In the genomic region with DNA sequence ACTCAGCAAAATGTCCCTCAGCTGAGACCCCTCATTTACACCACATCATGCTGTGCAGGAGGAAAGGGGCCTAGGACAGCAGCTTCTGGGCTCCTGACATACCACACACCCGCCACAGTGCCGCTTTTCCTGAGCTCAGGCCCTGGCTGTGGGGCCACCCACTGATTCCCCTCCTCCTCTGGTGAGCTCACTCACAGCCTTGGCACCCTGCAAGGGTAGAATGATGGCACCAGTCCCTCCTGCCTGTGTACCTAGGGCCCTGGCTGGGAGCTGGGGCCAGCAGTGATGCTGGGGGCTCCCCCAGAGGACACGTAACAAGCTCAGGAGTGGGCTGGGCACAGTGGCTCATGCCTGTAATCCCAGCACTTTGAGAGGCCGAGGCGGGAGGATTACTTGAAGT, we compare ENCODE assay signal across 27 cellular contexts. TPM values are rescaled to one million over a fixed set of nuclear protein-coding genes. Genes with fewer than 3 reads are reported as not detected.
DNase-seq lines count a peak whose midpoint lies in the region; ATAC-seq and TF ChIP-seq lines count a peak whose summit lies in the region.
"Had no signal": no experiment of that assay in that cellular context is flagged by ENCODE, and none has a peak within 500 bp of the region (broad histone marks: within the 10 kb centered on the region; RNA-seq: fewer than 3 reads in every experiment).

No MANE protein-coding gene starts in this region.

- peak overlapping the region; percentile 19 for H2BK120ac ChIP-seq in neuronal stem cell (ENCODE audit: low read depth, low read length)

- peak overlapping the region; percentile 49 for H2AK5ac ChIP-seq in neuronal stem cell (ENCODE audit: low read depth, low read length)

- no peak overlapping the region for H2BK12ac ChIP-seq in neuronal stem cell (ENCODE audit: low read length)

- H3K4me3 ChIP-seq in HEK293 (ENCODE audit: low read depth, low read length) (no peak overlapping the region), neuronal stem cell (ENCODE audit: low read length in 2 of 2) (no peak overlapping the region)
- H3K4me3 ChIP-seq: BLaER1, GM12878 had no signal

- H3K9me3 ChIP-seq in HEK293 (ENCODE audit: control insufficient read depth, insufficient read depth, low read depth, low read length) (no peaks in the 10 kb centered on the region), neuronal stem cell (replicated peaks in 1 of 2; ENCODE audit: control insufficient read depth in 2 of 2, insufficient read depth in 1 of 2, low read depth in 1 of 2, low read length in 2 of 2) (no peaks in the 10 kb centered on the region)
- H3K9me3 ChIP-seq: BE2C, BLaER1 had no signal

- peak overlapping the region; percentile 18 for H3K4ac ChIP-seq in neuronal stem cell (ENCODE audit: low read length)

- DNase-seq in cardiac septum (ENCODE audit: low spot score) (peak; percentile 24), left ventricle myocardium superior (no peak), neuronal stem cell (ENCODE audit: low spot score) (no peak), HCEC 1CT (no peak)
- DNase-seq: 8988T; ACHN; BE2C; C1 segment of cervical spinal cord; CD4-positive, alpha-beta memory T cell; CD4-positive, CD25-positive, alpha-beta regulatory T cell; CD8-positive, alpha-beta memory T cell; COR-L47; DMS 273 treated with DMSO at 0.1 percent for 48 hours; DMS153; DMS53; DMS79; DND-41; EL; GDM1 had no signal

- H2BK5ac ChIP-seq in neuronal stem cell (ENCODE audit: low read length): peak overlapping the region; percentile 48

- H3K27ac ChIP-seq in HEK293 (ENCODE audit: extremely low read depth, low read depth, low read length) (no peak overlapping the region), neuronal stem cell (replicated peaks; ENCODE audit: low read length) (no peak overlapping the region)
- H3K27ac ChIP-seq: BLaER1 had no signal

- H3K14ac ChIP-seq in neuronal stem cell (ENCODE audit: low read length): peak overlapping the region; percentile 38

- no peaks in the 10 kb centered on the region for H3K79me1 ChIP-seq in neuronal stem cell (ENCODE audit: low read depth, low read length)

- H3K23ac ChIP-seq in neuronal stem cell (ENCODE audit: low read depth, low read length, poor library complexity): no peak overlapping the region

- H2BK15ac ChIP-seq in neuronal stem cell (ENCODE audit: low read length): peak overlapping the region; percentile 76

- H4K91ac ChIP-seq in neuronal stem cell (ENCODE audit: low read depth, low read length, poor library complexity): no peak overlapping the region

- no CpG with 5 or more reads among the region's 5 CpGs for WGBS in neuronal stem cell (ENCODE audit: extremely low coverage in 2 of 2, insufficient read length in 2 of 2, insufficient replicate concordance in 1 of 2), 2 donors

- H4K8ac ChIP-seq in neuronal stem cell (ENCODE audit: low read depth, low read length): no peak overlapping the region

- POLR2A ChIA-PET in HEK293 (lab: Yijun Ruan, JAX): no interaction called here

- H3K27me3 ChIP-seq in neuronal stem cell (ENCODE audit: control insufficient read depth in 3 of 3, insufficient read depth in 3 of 3, low read depth in 1 of 3, low read length in 3 of 3): peaks cover 0 to 44% (median 0%) of the 10 kb centered on the region in 3 experiments
- H3K27me3 ChIP-seq: BE2C, BLaER1 had no signal

- ATAC-seq in left ventricle myocardium superior (no peak), HG03025 (IDR thresholded peaks at IDR 0.05; ENCODE audit: low FRiP score, unreplicated experiment) (no peak), GM19324 (IDR thresholded peaks at IDR 0.05; ENCODE audit: low FRiP score, unreplicated experiment) (no peak)
- ATAC-seq: GM12878 had no signal

- no peak for TF ChIP-seq CTCF in HEK293 (tag by site-specific recombination; IDR thresholded peaks at IDR 0.05)

- H3K4me1 ChIP-seq in HEK293 (ENCODE audit: control insufficient read depth, insufficient read depth, low read length): no peaks in the 10 kb centered on the region
- H3K4me1 ChIP-seq in neuronal stem cell (ENCODE audit: control insufficient read depth in 2 of 2, insufficient read depth in 1 of 2, low read depth in 1 of 2, low read length in 2 of 2): no peaks in the 10 kb centered on the region
- H3K4me1 ChIP-seq: BE2C had no signal

- no peak overlapping the region for H2AFZ ChIP-seq in neuronal stem cell (ENCODE audit: low read length)

- H3K36me3 ChIP-seq in HEK293 (ENCODE audit: control insufficient read depth in 2 of 2, insufficient read depth in 1 of 2, low read length in 2 of 2) (no peaks in the 10 kb centered on the region), neuronal stem cell (replicated peaks in 1 of 2; ENCODE audit: control insufficient read depth in 2 of 2, insufficient read depth in 2 of 2, low read length in 2 of 2) (no peaks in the 10 kb centered on the region)
- H3K36me3 ChIP-seq: BE2C, BLaER1 had no signal

- no peak overlapping the region for H3K9ac ChIP-seq in neuronal stem cell (ENCODE audit: low read depth, low read length, poor library complexity)
- H3K9ac ChIP-seq: BLaER1 had no signal

- CTCF ChIA-PET in HEK293 (lab: Yijun Ruan, JAX): interaction anchor here (0.7 kb wide), 2 partner anchors 123 to 198 kb away, joined by 3 read pairs; no protein-coding TSS in a partner anchor

- no peak overlapping the region for H3K4me2 ChIP-seq in neuronal stem cell (ENCODE audit: insufficient read depth, low read length, poor library complexity, severe bottlenecking)
- H3K4me2 ChIP-seq: BLaER1 had no signal

- intact Hi-C loops in cardiac septum (cut with DNase I) (no loop called here), left ventricle myocardium superior (cut with micrococcal nuclease) (no loop called here)

- peak overlapping the region; percentile 34 for H3K18ac ChIP-seq in neuronal stem cell (ENCODE audit: low read length)

TF ChIP-seq in HEK293, 187 proteins besides CTCF, POLR2A, EP300 and RAD21:
- TF ChIP-seq ZBTB21 (tag by site-specific recombination; IDR thresholded peaks at IDR 0.05) (no peak), ZNF473 (tag by site-specific recombination; IDR thresholded peaks at IDR 0.05) (no peak), TSHZ1 (tag by site-specific recombination; IDR thresholded peaks at IDR 0.05; ENCODE audit: borderline replicate concordance) (no peak), ZNF324 (tag by site-specific recombination; IDR thresholded peaks at IDR 0.05) (no peak), ZIC2 (tag by site-specific recombination; IDR thresholded peaks at IDR 0.05) (peak; percentile 89)

RNA-seq across cellular contexts. Expression of gene PLEKHD1, which starts 44.4 kb away (rescaled TPM):
- 0.13 TPM for total RNA-seq in cardiac septum
- 0.37 TPM for total RNA-seq in left ventricle myocardium superior
- polyA plus RNA-seq in neuronal stem cell (2013, experiment 1 of 2): 0.08 TPM
- polyA plus RNA-seq in neuronal stem cell (2013, experiment 2 of 2): 0.08 TPM
- polyA plus RNA-seq: AG04450, CD14-positive monocyte had no signal

RNA-seq across cellular contexts. Expression of gene CCDC177, which starts 45.7 kb away (rescaled TPM):
- total RNA-seq in cardiac septum (not detected), left ventricle myocardium superior (not detected)
- 7.6 TPM for polyA plus RNA-seq in neuronal stem cell (2013, experiment 1 of 2)
- 7.7 TPM for polyA plus RNA-seq in neuronal stem cell (2013, experiment 2 of 2)
- total RNA-seq: CD4-positive, alpha-beta memory T cell; CD4-positive, CD25-positive, alpha-beta regulatory T cell; CD8-positive, alpha-beta memory T cell; Daoy; GM12878 had no signal
- polyA plus RNA-seq: AG04450; CD14-positive monocyte; CD4-positive, alpha-beta memory T cell; CD4-positive, CD25-positive, alpha-beta regulatory T cell; CD8-positive, alpha-beta memory T cell; GM12878 had no signal
